In the genomic region with DNA sequence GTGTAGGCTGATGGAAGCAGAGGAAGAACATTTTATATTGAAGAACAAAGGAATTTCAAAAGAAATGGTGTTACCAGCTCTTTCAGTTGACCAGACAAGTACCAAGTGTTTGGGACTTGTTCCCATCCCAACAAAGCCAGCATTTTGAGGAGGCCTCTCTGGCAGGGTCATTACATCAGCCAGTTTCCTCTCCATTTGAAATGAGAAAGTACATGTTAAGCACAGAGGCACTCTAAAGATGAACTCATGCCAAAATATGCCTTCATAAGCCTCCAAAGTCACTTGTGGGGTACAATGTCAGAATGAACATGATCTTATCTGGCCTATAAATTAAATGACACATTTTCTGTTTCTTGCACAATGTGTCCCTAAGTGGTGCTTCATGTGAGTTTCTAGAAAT, we compare ENCODE assay signal across 1 cellular context.
TF ChIP-seq lines count a peak whose summit lies in the region.

No MANE protein-coding gene starts in this region.

TF ChIP-seq in IMR-90, 13 proteins besides CTCF, POLR2A, EP300 and RAD21:
- no peak for TF ChIP-seq NFE2L2 (IDR thresholded peaks at IDR 0.05; ENCODE audit: low read depth, low read length)
- no peak for TF ChIP-seq CHD1 (IDR thresholded peaks at IDR 0.05; ENCODE audit: low read depth, low read length)
- peak; percentile 3; the same call in 1 of the 2 replicates for TF ChIP-seq CEBPB (IDR thresholded peaks at IDR 0.05; ENCODE audit: low read depth, low read length)
- no peak for TF ChIP-seq MXI1 (IDR thresholded peaks at IDR 0.05; ENCODE audit: borderline replicate concordance, low read depth, low read length)
- TF ChIP-seq RFX5 (IDR thresholded peaks at IDR 0.05; ENCODE audit: low read depth, low read length), result no peak
- TF ChIP-seq USF2 (IDR thresholded peaks at IDR 0.05; ENCODE audit: low read depth, low read length), result no peak
